Comparison of ENCODE assay signal across 34 cellular contexts in the genomic region with DNA sequence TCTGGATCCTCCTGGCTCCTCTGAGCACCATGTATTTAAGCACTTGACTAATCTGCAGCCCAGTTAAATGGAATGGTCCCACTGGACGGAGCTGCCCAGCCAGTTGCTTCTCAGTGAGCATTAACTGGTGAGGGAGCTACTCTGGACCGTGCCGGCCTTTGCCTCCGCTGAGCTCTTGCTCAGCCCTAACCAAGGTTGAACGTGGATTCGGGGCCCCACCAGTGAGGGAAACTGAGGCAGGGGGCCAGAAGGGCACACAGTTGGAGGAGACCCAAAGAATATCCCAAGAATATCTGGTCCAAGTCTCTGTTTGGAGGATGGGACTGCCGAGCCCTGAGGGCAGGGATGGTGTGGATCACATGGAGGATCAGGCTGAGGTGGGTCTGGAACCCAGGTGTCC. TPM values are rescaled to one million over a fixed set of nuclear protein-coding genes. Genes with fewer than 3 reads are reported as not detected.
"Had no signal": no experiment of that assay in that cellular context is flagged by ENCODE, and none has a peak within 500 bp of the region (broad histone marks: within the 10 kb centered on the region; RNA-seq: fewer than 3 reads in every experiment).

No MANE protein-coding gene starts in this region.

- H3K9me3 ChIP-seq: ascending aorta, breast epithelium, esophagus squamous epithelium, gastroesophageal sphincter had no signal

- H3K36me3 Mint-ChIP-seq: activated naive CD4-positive, alpha-beta T cell treated with anti-CD3 and anti-CD28 coated beads, Interleukin-2, amount 10 ng/mL, durations not matched to agents 7 days and 5 days; activated naive CD4-positive, alpha-beta T cell treated with anti-CD3 and anti-CD28 coated beads, Interleukin-2, amount 50 U/mL, for 72 hours; activated naive CD8-positive, alpha-beta T cell treated with anti-CD3 and anti-CD28 coated beads, Interleukin-2, amount 10 ng/mL, durations not matched to agents 7 days and 5 days had no signal

- H3K4me1 ChIP-seq: ascending aorta, breast epithelium, esophagus squamous epithelium had no signal

- H3K27ac Mint-ChIP-seq: activated CD4-positive, alpha-beta memory T cell treated with anti-CD3 and anti-CD28 coated beads, Interleukin-2, amount 10 ng/mL, durations not matched to agents 7 days and 5 days; activated CD4-positive, alpha-beta T cell treated with anti-CD3 and anti-CD28 coated beads, Interleukin-2, amount 10 ng/mL, durations not matched to agents 7 days and 5 days; activated naive CD4-positive, alpha-beta T cell treated with anti-CD3 and anti-CD28 coated beads, Interleukin-2, amount 50 U/mL, for 72 hours; activated naive CD8-positive, alpha-beta T cell treated with anti-CD3 and anti-CD28 coated beads, Interleukin-2, amount 10 ng/mL, durations not matched to agents 7 days and 5 days; activated T-cell treated with anti-CD3 and anti-CD28 coated beads, Interleukin-2, amount 50 U/mL, for 24 hours; activated T-cell treated with anti-CD3 and anti-CD28 coated beads, Interleukin-2, amount 50 U/mL, for 72 hours; effector memory CD8-positive, alpha-beta T cell had no signal

- H3K36me3 ChIP-seq: ascending aorta, breast epithelium, cardiac muscle cell, esophagus squamous epithelium, gastroesophageal sphincter had no signal

- H3K4me3 ChIP-seq: ascending aorta, breast epithelium, cardiac muscle cell, esophagus squamous epithelium, gastroesophageal sphincter had no signal

- H3K27ac ChIP-seq: ascending aorta, breast epithelium, cardiac muscle cell, esophagus squamous epithelium, gastroesophageal sphincter had no signal

- H3K4me3 Mint-ChIP-seq: activated CD4-positive, alpha-beta memory T cell treated with anti-CD3 and anti-CD28 coated beads, Interleukin-2, amount 10 ng/mL, durations not matched to agents 7 days and 5 days; activated CD4-positive, alpha-beta T cell treated with anti-CD3 and anti-CD28 coated beads, Interleukin-2, amount 10 ng/mL, durations not matched to agents 7 days and 5 days; activated naive CD4-positive, alpha-beta T cell treated with anti-CD3 and anti-CD28 coated beads, Interleukin-2, amount 10 ng/mL, durations not matched to agents 7 days and 5 days; activated naive CD8-positive, alpha-beta T cell treated with anti-CD3 and anti-CD28 coated beads, Interleukin-2, amount 10 ng/mL, durations not matched to agents 7 days and 5 days; activated T-cell treated with anti-CD3 and anti-CD28 coated beads, Interleukin-2, amount 50 U/mL, for 24 hours; activated T-cell treated with anti-CD3 and anti-CD28 coated beads, Interleukin-2, amount 50 U/mL, for 72 hours; brain; central memory CD8-positive, alpha-beta T cell; effector memory CD8-positive, alpha-beta T cell had no signal

- DNase-seq: activated CD4-positive, alpha-beta memory T cell treated with anti-CD3 and anti-CD28 coated beads, Interleukin-2, amount 10 ng/mL, durations not matched to agents 7 days and 5 days; activated CD4-positive, alpha-beta T cell treated with anti-CD3 and anti-CD28 coated beads for 1 hour; activated CD4-positive, alpha-beta T cell treated with anti-CD3 and anti-CD28 coated beads for 4 hours; activated CD4-positive, alpha-beta T cell treated with anti-CD3 and anti-CD28 coated beads, Interleukin-2, amount 10 ng/mL, durations not matched to agents 7 days and 5 days; activated CD4-positive, alpha-beta T cell treated with anti-CD3 and anti-CD28 coated beads, Interleukin-2, amount 50 U/mL, for 4 hours; activated CD4-positive, CD25-positive, alpha-beta regulatory T cell; activated CD8-positive, alpha-beta memory T cell treated with anti-CD3 and anti-CD28 coated beads, Interleukin-2, amount 50 U/mL, for 48 hours; activated gamma-delta T cell; activated naive CD4-positive, alpha-beta T cell; activated naive CD4-positive, alpha-beta T cell treated with anti-CD3 and anti-CD28 coated beads, Interleukin-2, amount 10 ng/mL, durations not matched to agents 7 days and 5 days; activated naive CD8-positive, alpha-beta T cell treated with anti-CD3 and anti-CD28 coated beads, Interleukin-2, amount 10 ng/mL, durations not matched to agents 7 days and 5 days; activated T-cell treated with anti-CD3 and anti-CD28 coated beads for 4 hours; activated T-cell treated with anti-CD3 and anti-CD28 coated beads, Interleukin-2, amount 50 U/mL, for 24 hours; activated T-cell treated with anti-CD3 and anti-CD28 coated beads, Interleukin-2, amount 50 U/mL, for 72 hours; cortex of kidney; dermis blood vessel endothelial cell; effector CD4-positive, alpha-beta T cell; effector memory CD8-positive, alpha-beta T cell; erythroblast; esophagus squamous epithelium; foreskin melanocyte; T-helper 2 cell had no signal

- H3K9me3 Mint-ChIP-seq: activated CD4-positive, alpha-beta memory T cell treated with anti-CD3 and anti-CD28 coated beads, Interleukin-2, amount 10 ng/mL, durations not matched to agents 7 days and 5 days; activated CD4-positive, alpha-beta T cell treated with anti-CD3 and anti-CD28 coated beads, Interleukin-2, amount 10 ng/mL, durations not matched to agents 7 days and 5 days; activated naive CD4-positive, alpha-beta T cell treated with anti-CD3 and anti-CD28 coated beads, Interleukin-2, amount 10 ng/mL, durations not matched to agents 7 days and 5 days; activated naive CD4-positive, alpha-beta T cell treated with anti-CD3 and anti-CD28 coated beads, Interleukin-2, amount 50 U/mL, for 72 hours; activated naive CD8-positive, alpha-beta T cell treated with anti-CD3 and anti-CD28 coated beads, Interleukin-2, amount 10 ng/mL, durations not matched to agents 7 days and 5 days; activated T-cell treated with anti-CD3 and anti-CD28 coated beads, Interleukin-2, amount 50 U/mL, for 24 hours; activated T-cell treated with anti-CD3 and anti-CD28 coated beads, Interleukin-2, amount 50 U/mL, for 72 hours; brain; central memory CD8-positive, alpha-beta T cell; effector memory CD8-positive, alpha-beta T cell had no signal

- ATAC-seq: activated naive CD4-positive, alpha-beta T cell treated with anti-CD3 and anti-CD28 coated beads, Interleukin-2, amount 50 U/mL, for 72 hours; activated T-cell treated with anti-CD3 and anti-CD28 coated beads, Interleukin-2, amount 50 U/mL, for 72 hours; effector memory CD8-positive, alpha-beta T cell; gastroesophageal sphincter had no signal

- H3K27me3 Mint-ChIP-seq: activated CD4-positive, alpha-beta memory T cell treated with anti-CD3 and anti-CD28 coated beads, Interleukin-2, amount 10 ng/mL, durations not matched to agents 7 days and 5 days; activated CD4-positive, alpha-beta T cell treated with anti-CD3 and anti-CD28 coated beads, Interleukin-2, amount 10 ng/mL, durations not matched to agents 7 days and 5 days; activated T-cell treated with anti-CD3 and anti-CD28 coated beads, Interleukin-2, amount 50 U/mL, for 24 hours; brain; central memory CD8-positive, alpha-beta T cell; effector memory CD8-positive, alpha-beta T cell had no signal

- H3K27me3 ChIP-seq: ascending aorta, breast epithelium, cardiac muscle cell had no signal

- FAIRE-seq: colon had no signal

- H3K4me1 Mint-ChIP-seq: activated CD4-positive, alpha-beta memory T cell treated with anti-CD3 and anti-CD28 coated beads, Interleukin-2, amount 10 ng/mL, durations not matched to agents 7 days and 5 days; activated CD4-positive, alpha-beta T cell treated with anti-CD3 and anti-CD28 coated beads, Interleukin-2, amount 10 ng/mL, durations not matched to agents 7 days and 5 days; activated naive CD4-positive, alpha-beta T cell treated with anti-CD3 and anti-CD28 coated beads, Interleukin-2, amount 10 ng/mL, durations not matched to agents 7 days and 5 days; activated naive CD8-positive, alpha-beta T cell treated with anti-CD3 and anti-CD28 coated beads, Interleukin-2, amount 10 ng/mL, durations not matched to agents 7 days and 5 days; central memory CD8-positive, alpha-beta T cell had no signal

RNA-seq across cellular contexts. Expression of a gene that starts 13.7 kb away (rescaled TPM):
- total RNA-seq: activated CD4-positive, alpha-beta memory T cell treated with anti-CD3 and anti-CD28 coated beads, Interleukin-2, amount 10 ng/mL, durations not matched to agents 7 days and 5 days; activated CD4-positive, alpha-beta T cell treated with anti-CD3 and anti-CD28 coated beads, Interleukin-2, amount 10 ng/mL, durations not matched to agents 7 days and 5 days; activated naive CD4-positive, alpha-beta T cell treated with anti-CD3 and anti-CD28 coated beads, Interleukin-2, amount 50 U/mL, for 72 hours; activated naive CD8-positive, alpha-beta T cell treated with anti-CD3 and anti-CD28 coated beads, Interleukin-2, amount 10 ng/mL, durations not matched to agents 7 days and 5 days; dermis blood vessel endothelial cell; fibroblast of lung; fibroblast of villous mesenchyme; glomerular endothelial cell; T-helper 1 cell treated with Interleukin-12 subunit alpha and Interleukin-12 subunit beta and Interleukin-4 antibody, amounts not matched to agents 30 ng/mL and 1 ng/mL, for 36 hours had no signal
- polyA plus RNA-seq: fibroblast of lung had no signal
